Comparison of ENCODE assay signal across 8 cellular contexts in genomic region chr10:104349623-104350142, GRCh38. TPM values are rescaled to one million over a fixed set of nuclear protein-coding genes. Genes with fewer than 3 reads are reported as not detected.
DNase-seq lines count a peak whose midpoint lies in the region; TF ChIP-seq lines count a peak whose summit lies in the region.

No MANE protein-coding gene starts in this region.

- H2BK15ac ChIP-seq in H9 (ENCODE audit: low read depth, low read length), result no peak overlapping the region

- H3K27me3 Mint-ChIP-seq in H9 (ENCODE audit: low read depth) (peaks cover 6% of the 10 kb centered on the region), endodermal cell (ENCODE audit: insufficient read depth) (peaks cover 9% of the 10 kb centered on the region), osteocyte (ENCODE audit: unreplicated experiment) (peaks cover 10% of the 10 kb centered on the region)

- H3K56ac ChIP-seq in H9 (ENCODE audit: insufficient read length, low read depth, low read length), result no peak overlapping the region

- no peak overlapping the region for H2BK20ac ChIP-seq in H9 (ENCODE audit: low read depth, low read length, poor library complexity, severe bottlenecking)

- H3K9me3 ChIP-seq in H9 (ENCODE audit: control insufficient read depth, low read depth, low read length) (no peaks in the 10 kb centered on the region), MM.1S (replicated peaks; ENCODE audit: insufficient read depth, low read length) (no peaks in the 10 kb centered on the region), endodermal cell (ENCODE audit: control insufficient read depth, low read length) (no peaks in the 10 kb centered on the region)

- DNase-seq in GM12865 (ENCODE audit: low read depth) (peak; percentile 79), H9 (no peak), MM.1S (peak; percentile 39), endodermal cell (peak; percentile 70), retina (peak; percentile 57), NCI-H526 (lab: John Stamatoyannopoulos, UW) (no peak), osteocyte (ENCODE audit: extremely low spot score, unreplicated experiment) (no peak), OCI-M2 (lab: John Stamatoyannopoulos, UW; ENCODE audit: unreplicated experiment) (no peak)

- H4K20me1 ChIP-seq in H9 (ENCODE audit: control insufficient read depth, insufficient read depth, insufficient read length), result no peaks in the 10 kb centered on the region
- no peaks in the 10 kb centered on the region for H4K20me1 ChIP-seq in MM.1S (ENCODE audit: insufficient read depth, low read length)

- no peaks in the 10 kb centered on the region for H3K79me1 ChIP-seq in H9 (ENCODE audit: insufficient read depth, low read depth, low read length, poor library complexity, severe bottlenecking)

- H3K4me1 ChIP-seq in H9 (ENCODE audit: insufficient read depth, low read length) (peaks cover 6% of the 10 kb centered on the region; the same call in 1 of the 2 replicates), MM.1S (ENCODE audit: low read length) (peaks cover 23% of the 10 kb centered on the region), endodermal cell (ENCODE audit: control insufficient read depth, insufficient read depth, low read length) (no peaks in the 10 kb centered on the region)

- H3K4ac ChIP-seq in H9 (ENCODE audit: low read depth, low read length), result no peak overlapping the region

- H4K5ac ChIP-seq in H9 (ENCODE audit: insufficient read length, low read depth, low read length), result peak overlapping the region; percentile 84

- no peak overlapping the region for H2BK5ac ChIP-seq in H9 (ENCODE audit: insufficient read length, low read length)

- peak overlapping the region; percentile 33 for H3K4me2 ChIP-seq in H9 (ENCODE audit: insufficient read depth, insufficient read length, low read length)
- peak overlapping the region; percentile 81 for H3K4me2 ChIP-seq in MM.1S (ENCODE audit: low read depth, low read length)

- H3K27me3 ChIP-seq in H9 (ENCODE audit: insufficient read depth, low read length) (peaks cover 7% of the 10 kb centered on the region), MM.1S (replicated peaks; ENCODE audit: insufficient read depth, low read length) (no peaks in the 10 kb centered on the region), endodermal cell (ENCODE audit: control insufficient read depth, insufficient read depth, low read length, poor library complexity, severe bottlenecking) (peaks cover 11% of the 10 kb centered on the region)

- H3F3A ChIP-seq in MM.1S (ENCODE audit: insufficient read depth, low read length), result peaks cover 15% of the 10 kb centered on the region

- H4K91ac ChIP-seq in H9 (ENCODE audit: insufficient read length, low read depth, low read length), result no peak overlapping the region

- H3K27ac Mint-ChIP-seq in H9 (no peak overlapping the region), endodermal cell (no peak overlapping the region), osteocyte (ENCODE audit: unreplicated experiment) (no peak overlapping the region)

- no peaks in the 10 kb centered on the region for H3K23me2 ChIP-seq in H9 (ENCODE audit: insufficient read length, low read depth, low read length, poor library complexity, severe bottlenecking)

- WGBS in H9 (ENCODE audit: extremely low coverage, insufficient read length, low lambda C conversion rate), result no CpG with 5 or more reads among the region's 5 CpGs
- WGBS in endodermal cell (ENCODE audit: insufficient coverage in 1 of 2, insufficient read length in 1 of 2), 2 experiments, result 58 to 68% methylated on average over 4 to 5 of the region's 5 CpGs

- H3K18ac ChIP-seq in H9 (ENCODE audit: insufficient read length, low read depth, low read length), result no peak overlapping the region

- peak overlapping the region; percentile 21; the same call in 1 of the 2 replicates for H3K4me3 ChIP-seq in GM12865 (ENCODE audit: low read depth, low read length)
- peak overlapping the region; percentile 31; the same call in 1 of the 2 replicates for H3K4me3 ChIP-seq in MM.1S (ENCODE audit: low read length)
- no peak overlapping the region for H3K4me3 ChIP-seq in endodermal cell (ENCODE audit: low read length)

- H3K4me3 Mint-ChIP-seq in H9 (no peak overlapping the region), endodermal cell (no peak overlapping the region), osteocyte (ENCODE audit: unreplicated experiment) (no peak overlapping the region)

- H2BK120ac ChIP-seq in H9 (ENCODE audit: low read depth, low read length, poor library complexity, severe bottlenecking), result no peak overlapping the region

- H3K27ac ChIP-seq in H9 (ENCODE audit: insufficient read length, low read depth, low read length), result peak overlapping the region; percentile 17
- peak overlapping the region; percentile 54; the same call in 1 of the 2 replicates for H3K27ac ChIP-seq in MM.1S (ENCODE audit: low read length)
- no peak overlapping the region for H3K27ac ChIP-seq in endodermal cell (ENCODE audit: low read depth, low read length)

- no peaks in the 10 kb centered on the region for H3K36me3 ChIP-seq in MM.1S (replicated peaks; ENCODE audit: insufficient read depth, low read length)
- H3K36me3 ChIP-seq in endodermal cell (ENCODE audit: control insufficient read depth, insufficient read depth, low read length), result no peaks in the 10 kb centered on the region

- TF ChIP-seq CTCF in GM12865 (IDR thresholded peaks at IDR 0.05; ENCODE audit: insufficient read depth, low read depth, low read length, missing control alignments) (no peak), H9 (conservative IDR thresholded peaks at IDR 0.05) (no peak), MM.1S (IDR thresholded peaks at IDR 0.05; ENCODE audit: low read length) (no peak), endodermal cell (conservative IDR thresholded peaks at IDR 0.05) (no peak), osteocyte (IDR thresholded peaks at IDR 0.05) (no peak)

- H3K9me3 Mint-ChIP-seq in H9, result no peaks in the 10 kb centered on the region
- H3K9me3 Mint-ChIP-seq in endodermal cell, result no peaks in the 10 kb centered on the region
- H3K9me3 Mint-ChIP-seq in osteocyte (ENCODE audit: unreplicated experiment), result no peaks in the 10 kb centered on the region

- no peaks in the 10 kb centered on the region for H3K9me2 ChIP-seq in MM.1S (replicated peaks; ENCODE audit: insufficient read depth, low read length)

- no peak overlapping the region for H2BK12ac ChIP-seq in H9 (ENCODE audit: insufficient read length, low read depth, low read length)

- H2AK5ac ChIP-seq in H9 (ENCODE audit: insufficient read length, low read length), result no peak overlapping the region

- H4K8ac ChIP-seq in H9 (replicated peaks; ENCODE audit: insufficient read length, low read depth, low read length), result no peak overlapping the region

- H3K23ac ChIP-seq in H9 (ENCODE audit: insufficient read length, low read depth, low read length), result no peak overlapping the region

- no peaks in the 10 kb centered on the region for H3K79me2 ChIP-seq in H9 (ENCODE audit: insufficient read depth, low read length)
- no peaks in the 10 kb centered on the region for H3K79me2 ChIP-seq in MM.1S (ENCODE audit: low read length)

- no peaks in the 10 kb centered on the region for H3K36me3 Mint-ChIP-seq in H9 (ENCODE audit: insufficient read depth in 1 of 3, low read depth in 3 of 3)
- no peaks in the 10 kb centered on the region for H3K36me3 Mint-ChIP-seq in endodermal cell (ENCODE audit: low read depth)
- no peaks in the 10 kb centered on the region for H3K36me3 Mint-ChIP-seq in osteocyte (ENCODE audit: unreplicated experiment)

- H3T11ph ChIP-seq in H9 (ENCODE audit: low read length), result no peak overlapping the region

- H3K9ac ChIP-seq in H9 (ENCODE audit: extremely low read depth, insufficient read length, low read length) (peak overlapping the region; percentile 46), MM.1S (ENCODE audit: low read length) (peak overlapping the region; percentile 31; the same call in 1 of the 2 replicates), endodermal cell (ENCODE audit: extremely low read depth, low read length, poor library complexity, severe bottlenecking) (peak overlapping the region; percentile 55)

- H2AFZ ChIP-seq in H9 (ENCODE audit: low read length), result peak overlapping the region; percentile 71
- peak overlapping the region; percentile 37 for H2AFZ ChIP-seq in MM.1S (ENCODE audit: low read length)

- H3K14ac ChIP-seq in H9 (ENCODE audit: insufficient read depth, low read length), result no peak overlapping the region

- H3K4me1 Mint-ChIP-seq in H9 (peaks cover 5 to 7% of the 10 kb centered on the region in 2 experiments; a peak in 3 of 4 replicates), endodermal cell (peaks cover 1% of the 10 kb centered on the region), osteocyte (ENCODE audit: unreplicated experiment) (no peaks in the 10 kb centered on the region)

RNA-seq across cellular contexts. Expression of gene CFAP58, which starts 4.0 kb away (rescaled TPM):
- total RNA-seq in H9 (2021), result 0.63 and 0.88 TPM in 2 replicates
- under 1 TPM; 0.68 to 0.97 TPM for total RNA-seq in endodermal cell
- 0.57 TPM for polyA plus RNA-seq in endodermal cell (2013, experiment 1 of 2)
- polyA plus RNA-seq in endodermal cell (2013, experiment 2 of 2), result 0.50 TPM
- total RNA-seq in osteocyte, result 0.16 and 0.29 TPM in 2 replicates

RNA-seq across cellular contexts. Expression of gene ITPRIP, which starts 11.4 kb away (rescaled TPM):
- total RNA-seq in H9 (2021) (22.2 and 22.5 TPM in 2 replicates), endodermal cell (10 to 100 TPM in 1 of 2 donors, 1 to 10 TPM in 1; 9.1 to 11.0 TPM), osteocyte (15.5 and 17.5 TPM in 2 replicates)
- polyA plus RNA-seq in endodermal cell (2013, experiment 1 of 2), result 14.4 TPM
- polyA plus RNA-seq in endodermal cell (2013, experiment 2 of 2), result 14.9 TPM

Comparison
In these comparisons a context has a peak if more than half of its experiments do, and no peak if none do; other contexts are left out.
1. DNase-seq: peak in GM12865 (single experiment), MM.1S (single experiment), endodermal cell (single experiment) and retina (single experiment); none in H9 (single experiment), NCI-H526 (0 of 2), osteocyte (single experiment) and OCI-M2 (single experiment).
2. Peak in every context shown above with its lines, with median percentiles within 50 percentile points of each other: H3K9ac ChIP-seq.